ENCODE assay signal across 24 cellular contexts in the genomic region with DNA sequence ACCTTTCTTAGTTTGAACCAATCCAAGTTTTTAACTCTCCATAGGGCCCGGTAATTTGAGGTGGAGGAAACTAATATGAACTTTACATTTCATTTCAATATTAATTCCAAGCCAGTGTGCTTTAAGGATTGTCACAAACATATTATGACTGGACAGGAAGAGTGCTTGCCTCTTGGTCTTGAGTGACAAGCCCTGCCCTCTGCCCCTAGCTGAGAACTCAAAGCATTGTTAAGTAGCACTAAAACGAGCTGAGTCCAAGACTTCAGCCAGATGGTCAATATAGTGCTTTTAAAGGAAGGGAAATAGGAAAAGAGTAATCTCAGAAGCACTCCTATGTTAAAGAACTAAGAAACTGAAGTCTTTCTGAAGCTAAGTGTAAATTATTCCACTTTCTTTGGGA.
"Had no signal": no experiment of that assay in that cellular context is flagged by ENCODE, and none has a peak within 500 bp of the region (broad histone marks: within the 10 kb centered on the region; RNA-seq: fewer than 3 reads in every experiment).

No MANE protein-coding gene starts in this region.

- H3K27me3 Mint-ChIP-seq: activated naive CD4-positive, alpha-beta T cell treated with anti-CD3 and anti-CD28 coated beads, Interleukin-2, amount 50 U/mL, for 24 hours; memory B cell; stimulated activated naive CD8-positive, alpha-beta T cell treated with anti-CD3 and anti-CD28 coated beads, Interleukin-15, amount 100 ng/mL, for 72 hours had no signal

- H3K27me3 ChIP-seq: ascending aorta, breast epithelium, dorsolateral prefrontal cortex, suprapubic skin, transverse colon, uterus had no signal

- FAIRE-seq: frontal cortex, kidney had no signal

- H3K27ac Mint-ChIP-seq: activated naive CD4-positive, alpha-beta T cell treated with anti-CD3 and anti-CD28 coated beads, Interleukin-2, amount 50 U/mL, for 24 hours; activated T-cell treated with anti-CD3 and anti-CD28 coated beads, Interleukin-2, amount 50 U/mL, for 72 hours; memory B cell; natural killer cell; stimulated activated naive CD8-positive, alpha-beta T cell treated with anti-CD3 and anti-CD28 coated beads, Interleukin-15, amount 100 ng/mL, for 72 hours had no signal

- H3K9me3 ChIP-seq: prostate gland, suprapubic skin, uterus had no signal

- H3K4me3 ChIP-seq: ascending aorta, breast epithelium, dorsolateral prefrontal cortex, prostate gland, smooth muscle cell, suprapubic skin, transverse colon, uterus had no signal

- H3K4me1 Mint-ChIP-seq: activated naive CD4-positive, alpha-beta T cell treated with anti-CD3 and anti-CD28 coated beads, Interleukin-2, amount 50 U/mL, for 24 hours; memory B cell; natural killer cell had no signal

- H3K36me3 ChIP-seq: ascending aorta, breast epithelium, prostate gland, suprapubic skin, transverse colon, uterus, WERI-Rb-1 had no signal

- DNase-seq: activated CD4-positive, alpha-beta T cell treated with anti-CD3 and anti-CD28 coated beads, Interleukin-2, amount 50 U/mL, for 4 hours; activated gamma-delta T cell; activated T-cell treated with anti-CD3 and anti-CD28 coated beads, Interleukin-2, amount 50 U/mL, for 72 hours; dorsolateral prefrontal cortex; head of caudate nucleus; kidney; left ventricle myocardium superior; natural killer cell; stimulated activated CD4-positive, alpha-beta T cell treated with anti-CD3 and anti-CD28 coated beads, Interleukin-4, amount 100 ng/mL, for 1 hour; stimulated activated naive CD8-positive, alpha-beta T cell treated with anti-CD3 and anti-CD28 coated beads, Interleukin-15, amount 100 ng/mL, for 72 hours; SW 1271; T-helper 2 cell; transverse colon; uterus; WERI-Rb-1 had no signal

- H3K27ac ChIP-seq: ascending aorta, breast epithelium, dorsolateral prefrontal cortex, prostate gland, suprapubic skin, transverse colon, uterus, WERI-Rb-1 had no signal

- H3K4me3 Mint-ChIP-seq: activated naive CD4-positive, alpha-beta T cell treated with anti-CD3 and anti-CD28 coated beads, Interleukin-2, amount 50 U/mL, for 24 hours; activated T-cell treated with anti-CD3 and anti-CD28 coated beads, Interleukin-2, amount 50 U/mL, for 72 hours; memory B cell; natural killer cell; stimulated activated naive CD8-positive, alpha-beta T cell treated with anti-CD3 and anti-CD28 coated beads, Interleukin-15, amount 100 ng/mL, for 72 hours had no signal

- H3K4me1 ChIP-seq: ascending aorta, breast epithelium, prostate gland, suprapubic skin, uterus had no signal

- ATAC-seq: activated T-cell treated with anti-CD3 and anti-CD28 coated beads, Interleukin-2, amount 50 U/mL, for 72 hours; left ventricle myocardium superior; natural killer cell; sciatic nerve; stimulated activated naive CD8-positive, alpha-beta T cell treated with anti-CD3 and anti-CD28 coated beads, Interleukin-15, amount 100 ng/mL, for 72 hours had no signal
